Comparison of ENCODE assay signal across 8 cellular contexts in genomic region chr3:54891540-54891897, GRCh38. TPM values are rescaled to one million over a fixed set of nuclear protein-coding genes. Genes with fewer than 3 reads are reported as not detected.
A peak's percentile ranks its signal among the peaks of the same experiment; 100 is the strongest.
DNase-seq lines count a peak whose midpoint lies in the region; ATAC-seq, FAIRE-seq and TF ChIP-seq lines count a peak whose summit lies in the region.

No MANE protein-coding gene starts in this region.

- TF ChIP-seq RAD21 in A549 (conservative IDR thresholded peaks at IDR 0.05 in 1 of 2, IDR thresholded peaks at IDR 0.05 in 1 of 2) = peak; percentile 20 to 39; a peak in 4 of 5 replicates

- intact Hi-C loops in left ventricle myocardium inferior (cut with micrococcal nuclease) = no loop called here

- DNase-seq in A549 (ENCODE audit: low read depth in 1 of 2, low spot score in 1 of 2) = peak; percentile 79 to 85
- peak in 48 of 76 experiments; percentile 2 to 75 (median 28) for DNase-seq in HUDEP-2 (lab: John Stamatoyannopoulos, UW; ENCODE audit: unreplicated experiment in 76 of 76)
- DNase-seq in left ventricle myocardium inferior = peak; percentile 74
- DNase-seq in renal cortical epithelial cell (ENCODE audit: low read depth) = peak; percentile 98
- DNase-seq in activated naive CD4-positive, alpha-beta T cell treated with anti-CD3 and anti-CD28 coated beads, Interleukin-2, amount 50 U/mL, for 16 hours = no peak
- no peak for DNase-seq in germinal center (ENCODE audit: low spot score)

- WGBS in A549 (ENCODE audit: missing lambda C conversion rate) = 0% methylated on average over 5 of the region's 5 CpGs

- no peaks in the 10 kb centered on the region for H3K27me3 ChIP-seq in left ventricle myocardium inferior (ENCODE audit: low read depth)

- POLR2A ChIA-PET in A549 (lab: Yijun Ruan, JAX) = no interaction called here

- no peak for FAIRE-seq in A549 (lab: Jason Lieb, UNC)

- TF ChIP-seq CTCF in A549 (IDR thresholded peaks at IDR 0.05) (0 out of 3 replicates have a peak, but pooled peaks have one; percentile 10), WI38 (IDR thresholded peaks at IDR 0.05; ENCODE audit: low read depth, low read length) (peak; percentile 52), left ventricle myocardium inferior (IDR thresholded peaks at IDR 0.05; ENCODE audit: borderline replicate concordance) (peak; percentile 70)

- no peak overlapping the region for H3K4me3 ChIP-seq in A549
- H3K4me3 ChIP-seq in WI38 (ENCODE audit: low read depth, low read length) = no peak overlapping the region
- H3K4me3 ChIP-seq in left ventricle myocardium inferior = no peak overlapping the region

- H3K36me3 ChIP-seq in left ventricle myocardium inferior = no peaks in the 10 kb centered on the region

- H3K4me1 ChIP-seq in A549 = peaks cover 22% of the 10 kb centered on the region
- H3K4me1 ChIP-seq in left ventricle myocardium inferior = peaks cover 26% of the 10 kb centered on the region

- 0 out of 3 replicates have a peak, but pooled peaks cover 3% of the 10 kb centered on the region for H3K9me3 ChIP-seq in A549
- no peaks in the 10 kb centered on the region for H3K9me3 ChIP-seq in left ventricle myocardium inferior (replicated peaks)

- H3K4me2 ChIP-seq in A549 = peak overlapping the region; percentile 69

- H3K27ac ChIP-seq in A549 = peak overlapping the region; percentile 73 to 85
- H3K27ac ChIP-seq in left ventricle myocardium inferior (replicated peaks) = peak overlapping the region; percentile 85

- peak; percentile 37 to 38; a peak in 2 of 5 replicates for TF ChIP-seq EP300 in A549 (IDR thresholded peaks at IDR 0.05)

- TF ChIP-seq POLR2A in A549 (IDR thresholded peaks at IDR 0.05; ENCODE audit: low read length) = no peak

- CTCF ChIA-PET in A549 (lab: Yijun Ruan, JAX) = interaction anchor here (1.2 to 2.1 kb wide), 4 partner anchors 8 to 122 kb away, joined by 3 to 9 read pairs (median 4); no protein-coding TSS in a partner anchor

- peak; percentile 97 for ATAC-seq in A549
- no peak for ATAC-seq in GM18873 (IDR thresholded peaks at IDR 0.05; ENCODE audit: low FRiP score, unreplicated experiment)

TF ChIP-seq in A549, 52 proteins besides CTCF, POLR2A, EP300 and RAD21 (continues in another document):
- TF ChIP-seq SMC3 (IDR thresholded peaks at IDR 0.05) (peak; percentile 34; the same call in 2 of the 3 replicates), RNF2 (IDR thresholded peaks at IDR 0.05; ENCODE audit: borderline replicate concordance, low read depth) (no peak), HOXA7 (CRISPR knock-in tag; IDR thresholded peaks at IDR 0.05) (no peak), KDM5A (IDR thresholded peaks at IDR 0.05) (no peak), TFCP2L1 (CRISPR knock-in tag; IDR thresholded peaks at IDR 0.05) (no peak), HOXB5 (CRISPR knock-in tag; IDR thresholded peaks at IDR 0.05) (no peak), ELK1 (IDR thresholded peaks at IDR 0.05; ENCODE audit: low read depth, low read length) (no peak), CEBPB (IDR thresholded peaks at IDR 0.05) (no peak), ESRRA (IDR thresholded peaks at IDR 0.05; ENCODE audit: borderline replicate concordance, low read length) (no peak), MAZ (IDR thresholded peaks at IDR 0.05; ENCODE audit: borderline replicate concordance, low read depth, low read length) (no peak), SREBF2 (IDR thresholded peaks at IDR 0.05) (no peak), JUN (IDR thresholded peaks at IDR 0.05) (peak; percentile 43 to 55; a peak in 2 of 5 replicates), BCL3 (IDR thresholded peaks at IDR 0.05) (0 out of 3 replicates have a peak, but pooled peaks have one; percentile 27), FOSL2 (IDR thresholded peaks at IDR 0.05) (peak; percentile 80), FOSL2 (CRISPR knock-in tag; IDR thresholded peaks at IDR 0.05) (peak; percentile 87), RARB (CRISPR knock-in tag; IDR thresholded peaks at IDR 0.05) (no peak), HEYL (CRISPR knock-in tag; IDR thresholded peaks at IDR 0.05) (no peak), ZC3H11A (IDR thresholded peaks at IDR 0.05) (no peak), HES2 (IDR thresholded peaks at IDR 0.05) (no peak), PBX3 (IDR thresholded peaks at IDR 0.05) (peak; percentile 46; the same call in 1 of the 2 replicates), POLR2AphosphoS2 (conservative IDR thresholded peaks at IDR 0.05; ENCODE audit: low read length) (no peak), ATOH8 (CRISPR knock-in tag; IDR thresholded peaks at IDR 0.05; ENCODE audit: low read depth) (no peak), CBX8 (IDR thresholded peaks at IDR 0.05) (no peak), RFX5 (IDR thresholded peaks at IDR 0.05) (no peak), HMGXB4 (CRISPR knock-in tag; IDR thresholded peaks at IDR 0.05; ENCODE audit: borderline replicate concordance) (no peak), E2F6 (IDR thresholded peaks at IDR 0.05; ENCODE audit: borderline replicate concordance, low read depth) (0 out of 2 replicates have a peak, but pooled peaks have one; percentile 44), ZNF302 (CRISPR knock-in tag; IDR thresholded peaks at IDR 0.05) (no peak), RCOR1 (IDR thresholded peaks at IDR 0.05; ENCODE audit: low read depth, low read length) (no peak), HOXB13 (CRISPR knock-in tag; IDR thresholded peaks at IDR 0.05; ENCODE audit: low read depth) (no peak), CHD2 (IDR thresholded peaks at IDR 0.05; ENCODE audit: low read length, partially characterized antibody) (no peak)

RNA-seq across cellular contexts. Expression of gene LRTM1, which starts 36.3 kb away (rescaled TPM):
- polyA plus RNA-seq in A549 (2011; rRNA removed) (not detected in 2 replicates), A549 (2017; fragmentation: RNase III; extraction: RNeasy Plus Mini Kit Qiagen cat#74134 plus additional on column Dnase treatment) (not detected in 3 replicates)
- polyA plus RNA-seq in A549 (2012; cell fraction: cytosol; rRNA removed) = not detected in 2 replicates
- polyA plus RNA-seq in A549 (2012; cell fraction: nucleus; rRNA removed) = not detected in 2 replicates
- polyA minus RNA-seq in A549 (2011; rRNA and poly(A)+ RNA removed) = not detected in 2 replicates
- total RNA-seq in left ventricle myocardium inferior (not detected), renal cortical epithelial cell (not detected in 2 replicates)

Comparison
In these comparisons a context has a peak if more than half of its experiments do, and no peak if none do; other contexts are left out.
1. DNase-seq: peak in A549 (2 of 2), HUDEP-2 (48 of 76), left ventricle myocardium inferior (single experiment) and renal cortical epithelial cell (single experiment); none in activated naive CD4-positive, alpha-beta T cell treated with anti-CD3 and anti-CD28 coated beads, Interleukin-2, amount 50 U/mL, for 16 hours (single experiment) and germinal center (single experiment).
2. CTCF ChIP-seq: peak in every context shown above with its lines; median percentile 70 in left ventricle myocardium inferior; 52 in WI38; 10 in A549.